In genomic region chr1:10714337-10715114, GRCh38 we compare ENCODE assay signal across 19 cellular contexts.
DNase-seq lines count a peak whose midpoint lies in the region; ATAC-seq and TF ChIP-seq lines count a peak whose summit lies in the region.
"Had no signal": no experiment of that assay in that cellular context is flagged by ENCODE, and none has a peak within 500 bp of the region (broad histone marks: within the 10 kb centered on the region; RNA-seq: fewer than 3 reads in every experiment).

No MANE protein-coding gene starts in this region.

- H3K36me3 ChIP-seq in NT2/D1 (ENCODE audit: insufficient read depth, insufficient read length, low read length) = no peaks in the 10 kb centered on the region
- H3K36me3 ChIP-seq in left lung = no peaks in the 10 kb centered on the region
- no peaks in the 10 kb centered on the region for H3K36me3 ChIP-seq in stomach
- H3K36me3 ChIP-seq in mesenchymal stem cell (ENCODE audit: control insufficient read depth in 1 of 2, insufficient read depth in 2 of 2, low read depth in 1 of 2, low read length in 2 of 2) = no peaks in the 10 kb centered on the region

- peak overlapping the region; percentile 26 to 94 (median 80) for H3K27ac Mint-ChIP-seq in brain
- H3K27ac Mint-ChIP-seq: activated CD4-positive, alpha-beta T cell treated with anti-CD3 and anti-CD28 coated beads, Interleukin-2, amount 10 ng/mL, durations not matched to agents 7 days and 5 days; IgD-negative memory B cell; stimulated activated naive CD8-positive, alpha-beta T cell treated with anti-CD3 and anti-CD28 coated beads, Interleukin-15, amount 100 ng/mL, for 72 hours had no signal

- H2BK15ac ChIP-seq in mesenchymal stem cell (ENCODE audit: low read depth, poor library complexity, severe bottlenecking) = no peak overlapping the region

- H4K8ac ChIP-seq in mesenchymal stem cell (ENCODE audit: low read length) = no peak overlapping the region

- H3K9me3 ChIP-seq in NT2/D1 (ENCODE audit: insufficient read depth, low read length) = no peaks in the 10 kb centered on the region
- no peaks in the 10 kb centered on the region for H3K9me3 ChIP-seq in left lung
- no peaks in the 10 kb centered on the region for H3K9me3 ChIP-seq in stomach
- H3K9me3 ChIP-seq in mesenchymal stem cell (ENCODE audit: control insufficient read depth, low read length) = no peaks in the 10 kb centered on the region

- peak overlapping the region in 3 of 5 experiments; percentile 34 to 65 (median 52) for H3K4me3 Mint-ChIP-seq in brain
- H3K4me3 Mint-ChIP-seq: activated CD4-positive, alpha-beta T cell treated with anti-CD3 and anti-CD28 coated beads, Interleukin-2, amount 10 ng/mL, durations not matched to agents 7 days and 5 days; stimulated activated naive CD8-positive, alpha-beta T cell treated with anti-CD3 and anti-CD28 coated beads, Interleukin-15, amount 100 ng/mL, for 72 hours had no signal

- ATAC-seq in left lung = peak; percentile 90
- ATAC-seq: activated naive CD4-positive, alpha-beta T cell treated with anti-CD3 and anti-CD28 coated beads, Interleukin-2, amount 50 U/mL, for 72 hours; esophagus mucosa; stimulated activated naive CD8-positive, alpha-beta T cell treated with anti-CD3 and anti-CD28 coated beads, Interleukin-15, amount 100 ng/mL, for 72 hours had no signal

- peaks cover 80% of the 10 kb centered on the region for H3K4me1 Mint-ChIP-seq in brain
- H3K4me1 Mint-ChIP-seq: activated CD4-positive, alpha-beta T cell treated with anti-CD3 and anti-CD28 coated beads, Interleukin-2, amount 10 ng/mL, durations not matched to agents 7 days and 5 days had no signal

- H4K91ac ChIP-seq in mesenchymal stem cell (ENCODE audit: low read length) = no peak overlapping the region

- WGBS in stomach, 5 donors = 38 to 61% (median 52%) methylated on average over 15 to 22 of the region's 22 CpGs
- WGBS in mesenchymal stem cell = 75% methylated on average over 22 of the region's 22 CpGs

- no peak overlapping the region for H2BK12ac ChIP-seq in mesenchymal stem cell (ENCODE audit: low read length in 2 of 2)

- no peak overlapping the region for H2BK5ac ChIP-seq in mesenchymal stem cell (ENCODE audit: low read depth, low read length, poor library complexity, severe bottlenecking)

- DNase-seq in NT2/D1 (ENCODE audit: low read depth, low spot score) (no peak), left lung (peak in 1 of 2 donors; percentile 76), stomach (peak; percentile 88), mesenchymal stem cell (no peak), NK-92 (lab: John Stamatoyannopoulos, UW; ENCODE audit: unreplicated experiment) (no peak), DMS 273 treated with DMSO at 0.1 percent for 48 hours (lab: John Stamatoyannopoulos, UW) (no peak), GM19238 (ENCODE audit: insufficient read length, low spot score) (no peak)
- DNase-seq: activated CD4-positive, alpha-beta T cell treated with anti-CD3 and anti-CD28 coated beads, Interleukin-2, amount 10 ng/mL, durations not matched to agents 7 days and 5 days; DND-41; HCEC 1CT; NCI-H1105 treated with DMSO at 0.1 percent for 48 hours; SIG-M5; stimulated activated naive CD8-positive, alpha-beta T cell treated with anti-CD3 and anti-CD28 coated beads, Interleukin-15, amount 100 ng/mL, for 72 hours; T-helper 9 cell had no signal

- H2AK5ac ChIP-seq in mesenchymal stem cell (ENCODE audit: low read length, severe bottlenecking) = no peak overlapping the region

- peaks cover 9% of the 10 kb centered on the region for H3K4me1 ChIP-seq in NT2/D1 (ENCODE audit: insufficient read depth, insufficient read length)
- H3K4me1 ChIP-seq in left lung = peaks cover 3 to 19% of the 10 kb centered on the region in 2 donors
- H3K4me1 ChIP-seq in stomach = peaks cover 40 to 83% (median 59%) of the 10 kb centered on the region in 4 donors
- H3K4me1 ChIP-seq in mesenchymal stem cell (ENCODE audit: control insufficient read depth, insufficient read depth, low read depth, low read length) = peaks cover 8% of the 10 kb centered on the region

- H3K27ac ChIP-seq in left lung (peak overlapping the region in 1 of 2 donors; percentile 33), stomach (peak overlapping the region; percentile 59 to 80 (median 73)), mesenchymal stem cell (ENCODE audit: low read length, poor library complexity, severe bottlenecking) (no peak overlapping the region)
- H3K27ac ChIP-seq: hepatocyte had no signal

- no peak overlapping the region for H3K23ac ChIP-seq in mesenchymal stem cell (ENCODE audit: low read length in 2 of 2)

- H3K79me1 ChIP-seq in mesenchymal stem cell (replicated peaks; ENCODE audit: low read length, poor library complexity, severe bottlenecking) = no peaks in the 10 kb centered on the region

- no peak for TF ChIP-seq POLR2A in stomach (IDR thresholded peaks at IDR 0.05)

- no peak overlapping the region for H2BK120ac ChIP-seq in mesenchymal stem cell (ENCODE audit: low read depth, low read length)

- H3K36me3 Mint-ChIP-seq in brain = no peaks in the 10 kb centered on the region
- H3K36me3 Mint-ChIP-seq: activated naive CD4-positive, alpha-beta T cell treated with anti-CD3 and anti-CD28 coated beads, Interleukin-2, amount 50 U/mL, for 72 hours; IgD-negative memory B cell had no signal

- H3K4me3 ChIP-seq in NT2/D1 (ENCODE audit: insufficient read length, low read depth) (no peak overlapping the region), left lung (no peak overlapping the region), stomach (no peak overlapping the region), mesenchymal stem cell (ENCODE audit: insufficient read depth in 1 of 2, low read depth in 1 of 2, low read length in 2 of 2) (no peak overlapping the region)
- H3K4me3 ChIP-seq: hepatocyte had no signal

- intact Hi-C loops in left lung (cut with DNase I) = no loop called here
- intact Hi-C loops in stomach (cut with DNase I; ENCODE audit: low total_unique reads) = no loop called here

- TF ChIP-seq EP300 in stomach (IDR thresholded peaks at IDR 0.05) = no peak

- H3K27me3 Mint-ChIP-seq in brain = peaks cover 21% of the 10 kb centered on the region

- H3K14ac ChIP-seq in mesenchymal stem cell (ENCODE audit: low read length in 2 of 2) = no peak overlapping the region

- TF ChIP-seq CTCF in brain (conservative IDR thresholded peaks at IDR 0.05) (no peak), left lung (IDR thresholded peaks at IDR 0.05) (no peak), stomach (IDR thresholded peaks at IDR 0.05) (no peak)

- peak overlapping the region; percentile 32 for H3K9ac ChIP-seq in NT2/D1 (ENCODE audit: insufficient read length, low read depth)
- no peak overlapping the region for H3K9ac ChIP-seq in mesenchymal stem cell (ENCODE audit: low read length)

- no peak overlapping the region for H3K18ac ChIP-seq in mesenchymal stem cell (ENCODE audit: low read depth in 1 of 2, low read length in 2 of 2)

- H2AFZ ChIP-seq in mesenchymal stem cell (ENCODE audit: low read depth, low read length) = no peak overlapping the region
- H2AFZ ChIP-seq: hepatocyte had no signal

- H3K27me3 ChIP-seq in NT2/D1 (ENCODE audit: insufficient read depth, insufficient read length) (no peaks in the 10 kb centered on the region), left lung (peaks cover 0 to 12% of the 10 kb centered on the region in 2 donors), stomach (peaks cover 0 to 20% (median 0%) of the 10 kb centered on the region in 3 donors), mesenchymal stem cell (ENCODE audit: control insufficient read depth in 1 of 2, insufficient read depth in 1 of 2, low read length in 2 of 2) (peaks cover 77 to 94% of the 10 kb centered on the region in 2 experiments)
- H3K27me3 ChIP-seq: hepatocyte had no signal

- no peak overlapping the region for H3K4ac ChIP-seq in mesenchymal stem cell (ENCODE audit: low read depth in 1 of 2, low read length in 2 of 2)

- H3K9me3 Mint-ChIP-seq in brain = peaks cover 0 to 5% (median 0%) of the 10 kb centered on the region in 5 experiments
- H3K9me3 Mint-ChIP-seq: activated CD4-positive, alpha-beta T cell treated with anti-CD3 and anti-CD28 coated beads, Interleukin-2, amount 10 ng/mL, durations not matched to agents 7 days and 5 days; activated naive CD4-positive, alpha-beta T cell treated with anti-CD3 and anti-CD28 coated beads, Interleukin-2, amount 50 U/mL, for 72 hours; IgD-negative memory B cell; stimulated activated naive CD8-positive, alpha-beta T cell treated with anti-CD3 and anti-CD28 coated beads, Interleukin-15, amount 100 ng/mL, for 72 hours had no signal

- no peak overlapping the region for H3K4me2 ChIP-seq in mesenchymal stem cell (ENCODE audit: low read length, poor library complexity, severe bottlenecking)
- H3K4me2 ChIP-seq: hepatocyte had no signal
